ENCODE assay signal across 22 cellular contexts in the genomic region with DNA sequence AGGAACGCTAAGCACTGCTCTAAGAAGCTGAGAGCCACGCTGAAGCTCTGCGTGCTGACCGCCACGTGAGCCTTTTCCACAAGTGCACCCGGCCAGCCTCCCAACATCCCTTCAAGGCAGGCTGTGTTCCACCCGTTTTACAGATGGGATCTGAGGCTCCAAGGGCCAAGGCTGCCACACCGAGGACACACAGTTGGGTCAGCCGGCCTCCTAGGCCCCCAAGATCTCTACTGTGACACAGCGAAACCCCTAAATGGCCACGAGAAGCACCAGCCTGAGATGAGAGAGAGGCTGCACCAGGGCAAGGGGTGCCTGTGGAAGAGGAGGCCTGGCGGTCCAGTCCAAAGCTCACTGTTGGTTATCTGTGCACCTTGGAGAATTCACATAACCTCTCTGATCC. TPM values are rescaled to one million over a fixed set of nuclear protein-coding genes. Genes with fewer than 3 reads are reported as not detected.
DNase-seq lines count a peak whose midpoint lies in the region; TF ChIP-seq lines count a peak whose summit lies in the region.
"Had no signal": no experiment of that assay in that cellular context is flagged by ENCODE, and none has a peak within 500 bp of the region (broad histone marks: within the 10 kb centered on the region; RNA-seq: fewer than 3 reads in every experiment).

No MANE protein-coding gene starts in this region.

- POLR2A ChIA-PET in Caco-2 (lab: Charles Lee), result no interaction called here

- peak overlapping the region; percentile 60 for H3K14ac ChIP-seq in neuronal stem cell (ENCODE audit: low read length)

- H3K27ac Mint-ChIP-seq in activated naive CD8-positive, alpha-beta T cell, result peak overlapping the region; percentile 96
- H3K27ac Mint-ChIP-seq in Caco-2 (ENCODE audit: unreplicated experiment), result no peak overlapping the region

- H3K9ac ChIP-seq in neuronal stem cell (ENCODE audit: low read depth, low read length, poor library complexity) (no peak overlapping the region), mesendoderm (ENCODE audit: low read length) (no peak overlapping the region)

- H2AK5ac ChIP-seq in neuronal stem cell (ENCODE audit: low read depth, low read length) (peak overlapping the region; percentile 1), mesendoderm (ENCODE audit: low read length) (no peak overlapping the region)

- H3K36me3 ChIP-seq in H7 (replicated peaks; ENCODE audit: control insufficient read depth, insufficient read depth, low read length), result no peaks in the 10 kb centered on the region
- no peaks in the 10 kb centered on the region for H3K36me3 ChIP-seq in neuronal stem cell (replicated peaks in 1 of 2; ENCODE audit: control insufficient read depth in 2 of 2, insufficient read depth in 2 of 2, low read length in 2 of 2)
- H3K36me3 ChIP-seq in Caco-2 (ENCODE audit: control insufficient read depth, insufficient read depth, low read length), result no peaks in the 10 kb centered on the region
- no peaks in the 10 kb centered on the region for H3K36me3 ChIP-seq in mesendoderm (ENCODE audit: control insufficient read depth, insufficient read depth, low read length)
- H3K36me3 ChIP-seq: stomach, upper lobe of right lung had no signal

- no peaks in the 10 kb centered on the region for H3K27me3 Mint-ChIP-seq in activated naive CD8-positive, alpha-beta T cell
- H3K27me3 Mint-ChIP-seq in Caco-2 (ENCODE audit: insufficient read depth, unreplicated experiment), result no peaks in the 10 kb centered on the region

- H3K79me2 ChIP-seq in mesendoderm (ENCODE audit: control insufficient read depth, insufficient read depth, low read length), result no peaks in the 10 kb centered on the region

- H3K9me3 ChIP-seq in neuronal stem cell (replicated peaks in 1 of 2; ENCODE audit: control insufficient read depth in 2 of 2, insufficient read depth in 1 of 2, low read depth in 1 of 2, low read length in 2 of 2), result peaks cover 0 to 4% of the 10 kb centered on the region in 2 donors
- H3K9me3 ChIP-seq in Caco-2, result no peaks in the 10 kb centered on the region
- H3K9me3 ChIP-seq: stomach, upper lobe of right lung had no signal

- H4K8ac ChIP-seq in neuronal stem cell (ENCODE audit: low read depth, low read length) (no peak overlapping the region), mesendoderm (ENCODE audit: low read depth, low read length) (no peak overlapping the region)

- H2BK15ac ChIP-seq in neuronal stem cell (ENCODE audit: low read length), result peak overlapping the region; percentile 66
- H2BK15ac ChIP-seq in mesendoderm (replicated peaks; ENCODE audit: low read depth), result no peak overlapping the region

- no TSS peak for BruUV-seq in Caco-2 (replicated peaks; lab: Mats Ljungman, UMichigan)

- H3K4me3 ChIP-seq in H7 (ENCODE audit: insufficient read depth, low read depth, low read length), result no peak overlapping the region
- no peak overlapping the region for H3K4me3 ChIP-seq in neuronal stem cell (ENCODE audit: low read length in 2 of 2)
- no peak overlapping the region for H3K4me3 ChIP-seq in Caco-2 (ENCODE audit: low read depth, low read length)
- H3K4me3 ChIP-seq in mesendoderm (ENCODE audit: low read length), result no peak overlapping the region
- H3K4me3 ChIP-seq: lung, stomach, upper lobe of right lung had no signal

- peak overlapping the region; percentile 50 for H3K18ac ChIP-seq in neuronal stem cell (ENCODE audit: low read length)
- H3K18ac ChIP-seq in mesendoderm (ENCODE audit: low read length), result no peak overlapping the region

- no peak overlapping the region for H2AFZ ChIP-seq in neuronal stem cell (ENCODE audit: low read length)

- H2BK120ac ChIP-seq in neuronal stem cell (ENCODE audit: low read depth, low read length) (no peak overlapping the region), mesendoderm (ENCODE audit: low read depth, low read length) (no peak overlapping the region)

- no peak overlapping the region for H3K23ac ChIP-seq in neuronal stem cell (ENCODE audit: low read depth, low read length, poor library complexity)
- no peak overlapping the region for H3K23ac ChIP-seq in mesendoderm (ENCODE audit: low read length)

- H3K27me3 ChIP-seq in H7 (ENCODE audit: control insufficient read depth, insufficient read depth, low read length) (no peaks in the 10 kb centered on the region; the same call in 1 of the 2 replicates), neuronal stem cell (ENCODE audit: control insufficient read depth in 3 of 3, insufficient read depth in 3 of 3, low read depth in 1 of 3, low read length in 3 of 3) (no peaks in the 10 kb centered on the region), Caco-2 (replicated peaks; ENCODE audit: control insufficient read depth, insufficient read depth, low read length) (no peaks in the 10 kb centered on the region), mesendoderm (ENCODE audit: insufficient read depth, low read length, poor library complexity) (no peaks in the 10 kb centered on the region)
- H3K27me3 ChIP-seq: stomach, upper lobe of right lung had no signal

- H3K4me2 ChIP-seq in neuronal stem cell (ENCODE audit: insufficient read depth, low read length, poor library complexity, severe bottlenecking), result no peak overlapping the region
- no peak overlapping the region for H3K4me2 ChIP-seq in mesendoderm (ENCODE audit: low read length)

- no peak overlapping the region for H3K27ac ChIP-seq in neuronal stem cell (replicated peaks; ENCODE audit: low read length)
- no peak overlapping the region for H3K27ac ChIP-seq in mesendoderm (ENCODE audit: low read depth, low read length)
- H3K27ac ChIP-seq: stomach, upper lobe of right lung had no signal

- no CpG with 5 or more reads among the region's 12 CpGs for WGBS in neuronal stem cell (ENCODE audit: extremely low coverage in 2 of 2, insufficient read length in 2 of 2, insufficient replicate concordance in 1 of 2), 2 donors
- no CpG with 5 or more reads among the region's 12 CpGs for WGBS in mesendoderm (ENCODE audit: extremely low coverage, insufficient coverage, low lambda C conversion rate)

- no peak overlapping the region for H4K91ac ChIP-seq in neuronal stem cell (ENCODE audit: low read depth, low read length, poor library complexity)

- H3K4me1 ChIP-seq in neuronal stem cell (ENCODE audit: control insufficient read depth in 2 of 2, insufficient read depth in 1 of 2, low read depth in 1 of 2, low read length in 2 of 2), result peaks cover 0 to 3% of the 10 kb centered on the region in 2 donors
- no peaks in the 10 kb centered on the region for H3K4me1 ChIP-seq in Caco-2
- H3K4me1 ChIP-seq in mesendoderm (ENCODE audit: control insufficient read depth, low read depth, low read length), result peaks cover 4% of the 10 kb centered on the region
- H3K4me1 ChIP-seq: stomach had no signal

- H2BK12ac ChIP-seq in neuronal stem cell (ENCODE audit: low read length), result no peak overlapping the region

- no peak overlapping the region for H3K4ac ChIP-seq in neuronal stem cell (ENCODE audit: low read length)
- H3K4ac ChIP-seq in mesendoderm (ENCODE audit: low read depth, low read length), result no peak overlapping the region

- H2BK5ac ChIP-seq in neuronal stem cell (ENCODE audit: low read length) (no peak overlapping the region), mesendoderm (ENCODE audit: low read length) (no peak overlapping the region)

- CTCF ChIA-PET in Caco-2 (lab: Charles Lee), result no interaction called here

- peaks cover 60% of the 10 kb centered on the region for H3K4me1 Mint-ChIP-seq in activated naive CD8-positive, alpha-beta T cell (ENCODE audit: low read depth)
- no peaks in the 10 kb centered on the region for H3K4me1 Mint-ChIP-seq in Caco-2 (ENCODE audit: low read depth, unreplicated experiment)

- H3K36me3 Mint-ChIP-seq in activated naive CD8-positive, alpha-beta T cell, result peaks cover 2% of the 10 kb centered on the region
- no peaks in the 10 kb centered on the region for H3K36me3 Mint-ChIP-seq in Caco-2 (ENCODE audit: insufficient read depth, unreplicated experiment)

- no peak for TF ChIP-seq CTCF in Caco-2 (IDR thresholded peaks at IDR 0.05; ENCODE audit: insufficient read depth in 1 of 2, low read depth in 1 of 2, low read length in 1 of 2, severe bottlenecking in 1 of 2, unreplicated experiment in 1 of 2)

- H3K4me3 Mint-ChIP-seq in activated naive CD8-positive, alpha-beta T cell, result peak overlapping the region; percentile 88
- H3K4me3 Mint-ChIP-seq in Caco-2 (ENCODE audit: unreplicated experiment), result no peak overlapping the region
- H3K4me3 Mint-ChIP-seq: immature natural killer cell, nephron progenitor cell had no signal

- H4K5ac ChIP-seq in mesendoderm (ENCODE audit: low read length), result no peak overlapping the region

- no peaks in the 10 kb centered on the region for H3K79me1 ChIP-seq in neuronal stem cell (ENCODE audit: low read depth, low read length)
- H3K79me1 ChIP-seq in mesendoderm (ENCODE audit: low read length), result no peaks in the 10 kb centered on the region

- H3K56ac ChIP-seq in mesendoderm (ENCODE audit: low read length), result no peak overlapping the region

- H3K9me3 Mint-ChIP-seq in activated naive CD8-positive, alpha-beta T cell (ENCODE audit: low read depth), result no peaks in the 10 kb centered on the region
- no peaks in the 10 kb centered on the region for H3K9me3 Mint-ChIP-seq in Caco-2 (ENCODE audit: unreplicated experiment)
- H3K9me3 Mint-ChIP-seq: immature natural killer cell had no signal

- intact Hi-C loops in Caco-2 (cut with micrococcal nuclease; ENCODE audit: unreplicated experiment), result no loop called here

- peak; percentile 55 for DNase-seq in activated CD8-positive, alpha-beta memory T cell treated with anti-CD3 and anti-CD28 coated beads for 24 hours
- DNase-seq in activated CD8-positive, alpha-beta memory T cell treated with anti-CD3 and anti-CD28 coated beads, Interleukin-2, amount 50 U/mL, for 4 hours, result no peak
- DNase-seq in H7 (peak; percentile 21), neuronal stem cell (ENCODE audit: low spot score) (no peak), Caco-2 (no peak), mesendoderm (no peak), Kasumi-1 (lab: John Stamatoyannopoulos, UW) (no peak)
- DNase-seq: amniotic stem cell; caudate nucleus; effector CD8-positive, alpha-beta T cell; head of caudate nucleus; immature natural killer cell; NCI-H1694; NCI-H2227 treated with DMSO at 0.1 percent for 48 hours; nephron progenitor cell; stomach; upper lobe of right lung had no signal

RNA-seq across cellular contexts. Expression of gene CD5, which starts 11.8 kb away (rescaled TPM):
- total RNA-seq in H7 (2014; rRNA removed; shearing (Covaris generic)), result not detected in 2 replicates
- polyA plus RNA-seq in neuronal stem cell (2013, experiment 1 of 2), result not detected
- not detected for polyA plus RNA-seq in neuronal stem cell (2013, experiment 2 of 2)
- total RNA-seq in Caco-2 (2022), result not detected in 2 replicates
- not detected for polyA plus RNA-seq in mesendoderm (2013, experiment 1 of 2)
- polyA plus RNA-seq in mesendoderm (2013, experiment 2 of 2), result not detected
- total RNA-seq: Daoy, fibroblast of lung, MCF 10A had no signal
- polyA plus RNA-seq: fibroblast of lung had no signal

Comparison
In these comparisons a context has a peak if more than half of its experiments do, and no peak if none do; other contexts are left out.
1. DNase-seq: peak in activated CD8-positive, alpha-beta memory T cell treated with anti-CD3 and anti-CD28 coated beads for 24 hours (single experiment) and H7 (single experiment); none in activated CD8-positive, alpha-beta memory T cell treated with anti-CD3 and anti-CD28 coated beads, Interleukin-2, amount 50 U/mL, for 4 hours (single experiment), neuronal stem cell (single experiment), Caco-2 (0 of 2), mesendoderm (single experiment) and Kasumi-1 (0 of 2).